ENCODE assay signal across 1 cellular context in the genomic region with DNA sequence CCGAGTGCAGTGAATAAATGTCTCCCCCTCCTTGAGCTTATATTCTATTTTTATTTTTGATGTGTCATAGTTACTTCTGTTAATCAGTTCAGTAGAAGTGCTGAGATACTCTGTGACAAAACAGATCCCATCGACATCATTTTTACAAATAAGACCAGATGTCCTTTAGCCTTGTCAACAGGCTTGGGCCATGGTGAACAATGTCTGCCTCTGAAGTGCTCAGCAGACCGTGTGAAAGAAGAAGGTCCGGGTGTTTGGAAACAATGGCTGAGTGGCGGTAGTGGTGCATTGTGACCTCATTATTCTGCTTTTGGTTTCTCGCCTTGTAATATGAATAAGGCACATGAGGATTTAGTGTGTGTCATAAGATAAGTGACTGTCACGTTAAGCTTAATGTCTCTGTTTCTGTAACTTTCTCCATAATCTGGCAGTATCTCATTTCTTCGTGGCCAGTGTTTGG.
TF ChIP-seq lines count a peak whose summit lies in the region.

No MANE protein-coding gene starts in this region.

TF ChIP-seq in GM12878, 131 proteins besides CTCF, POLR2A, EP300 and RAD21 (continued from another document):
- no peak for TF ChIP-seq IRF4 (IDR thresholded peaks at IDR 0.05; ENCODE audit: low read depth, low read length)
- no peak for TF ChIP-seq USF2 (IDR thresholded peaks at IDR 0.05; ENCODE audit: borderline replicate concordance, low read depth, low read length)
- TF ChIP-seq NR2C2 (IDR thresholded peaks at IDR 0.05; ENCODE audit: borderline replicate concordance, control insufficient read depth, insufficient read length, low read depth), result no peak
- no peak for TF ChIP-seq MYB (IDR thresholded peaks at IDR 0.05; ENCODE audit: borderline replicate concordance, low read depth, low read length)
